ENCODE assay signal across 24 cellular contexts in the genomic region with DNA sequence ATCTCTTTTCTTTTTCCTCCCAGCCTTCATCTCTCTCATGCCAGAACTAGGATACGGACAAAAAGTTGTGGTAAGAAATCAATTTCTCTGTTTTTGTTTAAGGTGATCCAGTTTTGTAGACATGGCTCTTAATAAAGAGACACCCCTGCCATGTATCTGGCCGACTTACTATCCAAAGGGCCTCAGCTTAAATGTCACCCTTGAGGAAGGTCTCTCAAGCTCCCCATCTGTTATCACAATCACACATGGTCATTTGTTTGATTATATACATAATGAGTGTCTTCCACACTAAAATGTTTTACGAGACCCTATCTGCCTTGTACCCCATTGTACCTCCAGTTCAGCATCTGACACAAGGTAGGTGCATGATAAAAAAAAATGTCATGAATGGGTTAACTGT.
"Had no signal": no experiment of that assay in that cellular context is flagged by ENCODE, and none has a peak within 500 bp of the region (broad histone marks: within the 10 kb centered on the region; RNA-seq: fewer than 3 reads in every experiment).

No MANE protein-coding gene starts in this region.

- ATAC-seq: left cardiac atrium; left lobe of liver; lower lobe of right lung; naive thymus-derived CD8-positive, alpha-beta T cell; right cardiac atrium; sciatic nerve; stimulated activated effector memory CD8-positive, alpha-beta T cell treated with anti-CD3 and anti-CD28 coated beads, Interleukin-12 subunit alpha, Interleukin-12 subunit beta, amount 100 ng/mL, for 72 hours; upper lobe of right lung had no signal

- H3K27me3 ChIP-seq: ovary, spleen, suprapubic skin, tibial artery, upper lobe of right lung had no signal

- H3K9me3 ChIP-seq: lower lobe of right lung, ovary, suprapubic skin, thoracic aorta, tibial artery, upper lobe of right lung had no signal

- H3K9me3 Mint-ChIP-seq: nephron had no signal

- H3K4me3 Mint-ChIP-seq: naive thymus-derived CD8-positive, alpha-beta T cell; nephron; neural crest cell; stimulated activated effector memory CD8-positive, alpha-beta T cell treated with anti-CD3 and anti-CD28 coated beads, Interleukin-12 subunit alpha, Interleukin-12 subunit beta, amount 100 ng/mL, for 72 hours; stimulated activated naive CD8-positive, alpha-beta T cell treated with anti-CD3 and anti-CD28 coated beads, Interleukin-15, Interleukin-2, amounts not matched to agents 100 ng/mL and 50 ng/mL, for 24 hours had no signal

- H3K27ac ChIP-seq: lower lobe of right lung, ovary, skin epidermis, spleen, suprapubic skin, thoracic aorta, tibial artery, upper lobe of right lung had no signal

- H3K4me3 ChIP-seq: lower lobe of right lung, ovary, skin epidermis, spleen, suprapubic skin, thoracic aorta, tibial artery, upper lobe of right lung had no signal

- H3K27me3 Mint-ChIP-seq: naive thymus-derived CD8-positive, alpha-beta T cell; progenitor cell of endocrine pancreas; stimulated activated naive CD8-positive, alpha-beta T cell treated with anti-CD3 and anti-CD28 coated beads, Interleukin-15, Interleukin-2, amounts not matched to agents 100 ng/mL and 50 ng/mL, for 24 hours had no signal

- H3K4me1 Mint-ChIP-seq: naive thymus-derived CD8-positive, alpha-beta T cell; nephron; neural crest cell; stimulated activated effector memory CD8-positive, alpha-beta T cell treated with anti-CD3 and anti-CD28 coated beads, Interleukin-12 subunit alpha, Interleukin-12 subunit beta, amount 100 ng/mL, for 72 hours had no signal

- H3K4me1 ChIP-seq: lower lobe of right lung, spleen, suprapubic skin, tibial artery, upper lobe of right lung had no signal

- H3K36me3 Mint-ChIP-seq: naive thymus-derived CD8-positive, alpha-beta T cell; stimulated activated effector memory CD8-positive, alpha-beta T cell treated with anti-CD3 and anti-CD28 coated beads, Interleukin-12 subunit alpha, Interleukin-12 subunit beta, amount 100 ng/mL, for 72 hours had no signal

- H3K27ac Mint-ChIP-seq: naive thymus-derived CD8-positive, alpha-beta T cell; nephron; progenitor cell of endocrine pancreas; stimulated activated effector memory CD8-positive, alpha-beta T cell treated with anti-CD3 and anti-CD28 coated beads, Interleukin-12 subunit alpha, Interleukin-12 subunit beta, amount 100 ng/mL, for 72 hours; stimulated activated naive CD8-positive, alpha-beta T cell treated with anti-CD3 and anti-CD28 coated beads, Interleukin-15, Interleukin-2, amounts not matched to agents 100 ng/mL and 50 ng/mL, for 24 hours had no signal

- H3K36me3 ChIP-seq: lower lobe of right lung, ovary, spleen, suprapubic skin, thoracic aorta, tibial artery, upper lobe of right lung had no signal

- DNase-seq: kidney glomerular epithelial cell; left cardiac atrium; lower lobe of right lung; mammary epithelial cell; mesenchymal stem cell; naive thymus-derived CD8-positive, alpha-beta T cell; ovary; right cardiac atrium; spleen; stimulated activated CD4-positive, alpha-beta T cell treated with anti-CD3 and anti-CD28 coated beads, Interleukin-4, amount 100 ng/mL, for 24 hours; stimulated activated naive CD4-positive, alpha-beta T cell; tibial artery; trophoblast cell; upper lobe of right lung had no signal
